Comparison of ENCODE assay signal across 18 cellular contexts in the genomic region with DNA sequence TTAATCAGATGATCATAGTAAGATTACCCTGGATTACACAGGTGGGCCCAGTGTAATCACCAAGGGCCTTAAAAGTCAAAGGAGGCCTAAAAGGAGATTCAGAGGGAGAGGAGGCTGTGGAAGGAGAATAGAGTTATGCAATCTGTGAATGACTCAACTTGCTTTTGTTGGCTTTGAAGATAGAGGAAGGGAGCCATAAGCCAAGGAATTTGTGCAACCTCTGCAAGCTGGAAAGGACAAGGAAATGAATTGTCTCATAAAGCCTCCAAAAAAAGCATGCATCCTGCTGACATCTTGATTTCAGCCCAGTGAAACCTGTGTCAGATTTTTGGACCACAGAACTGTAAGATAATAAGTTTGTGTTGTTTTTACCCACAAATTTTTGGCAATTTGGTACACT.
DNase-seq lines count a peak whose midpoint lies in the region; FAIRE-seq lines count a peak whose summit lies in the region.
"Had no signal": no experiment of that assay in that cellular context is flagged by ENCODE, and none has a peak within 500 bp of the region (broad histone marks: within the 10 kb centered on the region; RNA-seq: fewer than 3 reads in every experiment).

No MANE protein-coding gene starts in this region.

- H2BK120ac ChIP-seq in mesenchymal stem cell (ENCODE audit: low read depth, low read length): no peak overlapping the region

- H2BK12ac ChIP-seq in mesenchymal stem cell (ENCODE audit: low read length in 2 of 2): no peak overlapping the region

- H4K8ac ChIP-seq in mesenchymal stem cell (ENCODE audit: low read length): no peak overlapping the region

- H3K79me1 ChIP-seq in mesenchymal stem cell (replicated peaks; ENCODE audit: low read length, poor library complexity, severe bottlenecking): no peaks in the 10 kb centered on the region

- DNase-seq in MG63 (peak; percentile 43), RPMI8226 (peak; percentile 15), cerebellum (ENCODE audit: low spot score) (peak; percentile 32), mesenchymal stem cell (peak; percentile 36), DMS79 (lab: John Stamatoyannopoulos, UW) (no peak), frontal cortex (ENCODE audit: low spot score in 2 of 2) (no peak), NCI-H345 treated with DMSO at 0.1 percent for 48 hours (lab: John Stamatoyannopoulos, UW; ENCODE audit: unreplicated experiment) (no peak)
- no peak for DNase-seq in activated T-cell treated with anti-CD3 and anti-CD28 coated beads, Interleukin-2, amount 50 U/mL, for 1 hour
- DNase-seq: activated CD8-positive, alpha-beta memory T cell treated with anti-CD3 and anti-CD28 coated beads for 24 hours; amniotic stem cell; HCEC 1CT; NCI-H2029 treated with DMSO at 0.1 percent for 48 hours; NCI-H524; pancreas; Peyer's patch; small intestine; WERI-Rb-1 had no signal

- no peaks in the 10 kb centered on the region for H3K4me1 ChIP-seq in mesenchymal stem cell (ENCODE audit: control insufficient read depth, insufficient read depth, low read depth, low read length)
- H3K4me1 ChIP-seq: pancreas, Peyer's patch had no signal

- H3K9me3 ChIP-seq in MG63 (no peaks in the 10 kb centered on the region), mesenchymal stem cell (ENCODE audit: control insufficient read depth, low read length) (no peaks in the 10 kb centered on the region)
- H3K9me3 ChIP-seq: pancreas, Peyer's patch, thoracic aorta had no signal

- no peak overlapping the region for H2BK15ac ChIP-seq in mesenchymal stem cell (ENCODE audit: low read depth, poor library complexity, severe bottlenecking)

- H2AFZ ChIP-seq in mesenchymal stem cell (ENCODE audit: low read depth, low read length): peak overlapping the region; percentile 7

- no peak overlapping the region for H3K14ac ChIP-seq in mesenchymal stem cell (ENCODE audit: low read length in 2 of 2)

- no peak overlapping the region for H3K27ac ChIP-seq in mesenchymal stem cell (ENCODE audit: low read length, poor library complexity, severe bottlenecking)
- H3K27ac ChIP-seq: pancreas, Peyer's patch, thoracic aorta, WERI-Rb-1 had no signal

- no peak overlapping the region for H4K91ac ChIP-seq in mesenchymal stem cell (ENCODE audit: low read length)

- H3K9ac ChIP-seq in mesenchymal stem cell (ENCODE audit: low read length): no peak overlapping the region

- H2AK5ac ChIP-seq in mesenchymal stem cell (ENCODE audit: low read length, severe bottlenecking): no peak overlapping the region

- no peak overlapping the region for H2BK5ac ChIP-seq in mesenchymal stem cell (ENCODE audit: low read depth, low read length, poor library complexity, severe bottlenecking)

- H3K23ac ChIP-seq in mesenchymal stem cell (ENCODE audit: low read length in 2 of 2): no peak overlapping the region

- H3K18ac ChIP-seq in mesenchymal stem cell (ENCODE audit: low read depth in 1 of 2, low read length in 2 of 2): no peak overlapping the region

- H3K4me2 ChIP-seq in mesenchymal stem cell (ENCODE audit: low read length, poor library complexity, severe bottlenecking): no peak overlapping the region

- H3K4me3 ChIP-seq in MG63 (no peak overlapping the region), mesenchymal stem cell (ENCODE audit: insufficient read depth in 1 of 2, low read depth in 1 of 2, low read length in 2 of 2) (no peak overlapping the region)
- H3K4me3 ChIP-seq: pancreas, Peyer's patch, thoracic aorta had no signal

- H3K4ac ChIP-seq in mesenchymal stem cell (ENCODE audit: low read depth in 1 of 2, low read length in 2 of 2): no peak overlapping the region

- no peak for FAIRE-seq in frontal cortex (lab: Jason Lieb, UNC)
- FAIRE-seq: pancreas, small intestine had no signal

- no peaks in the 10 kb centered on the region for H3K36me3 ChIP-seq in MG63
- H3K36me3 ChIP-seq in mesenchymal stem cell (ENCODE audit: control insufficient read depth in 1 of 2, insufficient read depth in 2 of 2, low read depth in 1 of 2, low read length in 2 of 2): no peaks in the 10 kb centered on the region
- H3K36me3 ChIP-seq: pancreas, Peyer's patch, thoracic aorta, WERI-Rb-1 had no signal

- H3K27me3 ChIP-seq in MG63: no peaks in the 10 kb centered on the region
- H3K27me3 ChIP-seq in mesenchymal stem cell (ENCODE audit: control insufficient read depth in 1 of 2, insufficient read depth in 1 of 2, low read length in 2 of 2): no peaks in the 10 kb centered on the region
- H3K27me3 ChIP-seq: pancreas, Peyer's patch had no signal

Comparison
In these comparisons a context has a peak if more than half of its experiments do, and no peak if none do; other contexts are left out.
1. DNase-seq: peak in MG63 (single experiment), RPMI8226 (single experiment), cerebellum (single experiment) and mesenchymal stem cell (single experiment); none in DMS79 (single experiment), frontal cortex (0 of 2), activated T-cell treated with anti-CD3 and anti-CD28 coated beads, Interleukin-2, amount 50 U/mL, for 1 hour (single experiment) and NCI-H345 treated with DMSO at 0.1 percent for 48 hours (single experiment).